Comparison of ENCODE assay signal across 1 cellular context in the genomic region with DNA sequence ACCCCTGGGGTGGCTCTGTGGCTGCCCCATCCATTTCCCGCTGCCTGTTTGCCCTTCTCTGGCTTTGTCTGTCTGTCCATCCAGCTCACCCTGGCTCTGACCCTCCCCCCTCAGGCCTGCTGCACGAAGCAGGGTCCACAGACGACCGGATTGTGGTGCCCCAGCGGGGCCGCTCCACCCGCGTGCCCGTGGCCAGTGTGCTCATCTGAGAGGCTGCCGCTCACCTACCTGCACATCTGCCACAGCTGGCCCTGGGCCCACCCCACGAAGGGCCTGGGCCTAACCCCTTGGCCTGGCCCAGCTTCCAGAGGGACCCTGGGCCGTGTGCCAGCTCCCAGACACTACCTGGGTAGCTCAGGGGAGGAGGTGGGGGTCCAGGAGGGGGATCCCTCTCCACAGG.
TF ChIP-seq lines count a peak whose summit lies in the region.

No MANE protein-coding gene starts in this region.

TF ChIP-seq in endothelial cell of umbilical vein, 7 proteins besides CTCF, POLR2A, EP300 and RAD21:
- no peak for TF ChIP-seq GATA2 (IDR thresholded peaks at IDR 0.05; ENCODE audit: insufficient read depth, insufficient read length, low read depth, low read length)
- TF ChIP-seq JUN (IDR thresholded peaks at IDR 0.05; ENCODE audit: borderline replicate concordance, insufficient read depth, insufficient read length, low read depth), result no peak
- TF ChIP-seq, protein P1, sequence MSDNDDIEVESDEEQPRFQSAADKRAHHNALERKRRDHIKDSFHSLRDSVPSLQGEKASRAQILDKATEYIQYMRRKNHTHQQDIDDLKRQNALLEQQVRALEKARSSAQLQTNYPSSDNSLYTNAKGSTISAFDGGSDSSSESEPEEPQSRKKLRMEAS (IDR thresholded peaks at IDR 0.05; ENCODE audit: insufficient read depth, insufficient read length), result no peak
- TF ChIP-seq POLR2AphosphoS5 (IDR thresholded peaks at IDR 0.05; ENCODE audit: insufficient read depth, low read depth, low read length), result no peak
- TF ChIP-seq MYC (IDR thresholded peaks at IDR 0.05; ENCODE audit: low read depth, low read length), result no peak
- TF ChIP-seq EZH2 (IDR thresholded peaks at IDR 0.05; ENCODE audit: borderline replicate concordance, low read depth, low read length, severe bottlenecking), result no peak
